ENCODE assay signal across 10 cellular contexts in genomic region chr16:10877472-10877946, GRCh38. TPM values are rescaled to one million over a fixed set of nuclear protein-coding genes. Genes with fewer than 3 reads are reported as not detected.
DNase-seq lines count a peak whose midpoint lies in the region; ATAC-seq and TF ChIP-seq lines count a peak whose summit lies in the region.
"Had no signal": no experiment of that assay in that cellular context is flagged by ENCODE, and none has a peak within 500 bp of the region (broad histone marks: within the 10 kb centered on the region; RNA-seq: fewer than 3 reads in every experiment).

No MANE protein-coding gene starts in this region.

- H3K36me3 Mint-ChIP-seq in activated CD8-positive, alpha-beta T cell treated with anti-CD3 and anti-CD28 coated beads, Interleukin-2, amount 10 ng/mL, durations not matched to agents 7 days and 5 days (ENCODE audit: low read depth): peaks cover 9% of the 10 kb centered on the region
- no peaks in the 10 kb centered on the region for H3K36me3 Mint-ChIP-seq in natural killer cell

- H3K4me3 Mint-ChIP-seq in activated CD8-positive, alpha-beta T cell treated with anti-CD3 and anti-CD28 coated beads, Interleukin-2, amount 10 ng/mL, durations not matched to agents 7 days and 5 days: peak overlapping the region; percentile 96
- H3K4me3 Mint-ChIP-seq in natural killer cell: peak overlapping the region; percentile 97

- H3K27ac Mint-ChIP-seq in activated CD8-positive, alpha-beta T cell treated with anti-CD3 and anti-CD28 coated beads, Interleukin-2, amount 10 ng/mL, durations not matched to agents 7 days and 5 days: peak overlapping the region; percentile 76
- peak overlapping the region; percentile 83 to 89 for H3K27ac Mint-ChIP-seq in natural killer cell

- H3K9me3 Mint-ChIP-seq in activated CD8-positive, alpha-beta T cell treated with anti-CD3 and anti-CD28 coated beads, Interleukin-2, amount 10 ng/mL, durations not matched to agents 7 days and 5 days (ENCODE audit: insufficient read depth): no peaks in the 10 kb centered on the region
- no peaks in the 10 kb centered on the region for H3K9me3 Mint-ChIP-seq in natural killer cell

- TF ChIP-seq CTCF in GM12873 (IDR thresholded peaks at IDR 0.05; ENCODE audit: insufficient read depth, low read depth, low read length, missing control alignments) (peak; percentile 27), natural killer cell (IDR thresholded peaks at IDR 0.05) (no peak)

- CTCF ChIA-PET in activated CD8-positive, alpha-beta T cell treated with anti-CD3 and anti-CD28 coated beads, Interleukin-2, amount 10 ng/mL, durations not matched to agents 7 days and 5 days (lab: Charles Lee): interaction anchor here (1.1 to 3.8 kb wide), 6 partner anchors 9 to 140 kb away, joined by 3 to 19 read pairs (median 4); partner anchors contain the start of gene NUBP1

- POLR2A ChIA-PET in activated CD8-positive, alpha-beta T cell treated with anti-CD3 and anti-CD28 coated beads, Interleukin-2, amount 10 ng/mL, durations not matched to agents 7 days and 5 days (lab: Charles Lee): interaction anchor here (2.4 kb wide), 1 partner anchor 133 kb away, joined by 13 read pairs; the partner anchor contains the start of gene NUBP1

- ATAC-seq in HG02970 (IDR thresholded peaks at IDR 0.05; ENCODE audit: low FRiP score, unreplicated experiment) (peak; percentile 25), natural killer cell (no peak), GM19395 (IDR thresholded peaks at IDR 0.05; ENCODE audit: unreplicated experiment) (no peak)
- ATAC-seq in activated CD8-positive, alpha-beta T cell treated with anti-CD3 and anti-CD28 coated beads, Interleukin-2, amount 10 ng/mL, durations not matched to agents 7 days and 5 days: peak; percentile 16

- H3K4me1 Mint-ChIP-seq in activated CD8-positive, alpha-beta T cell treated with anti-CD3 and anti-CD28 coated beads, Interleukin-2, amount 10 ng/mL, durations not matched to agents 7 days and 5 days (ENCODE audit: low read depth): peaks cover 89% of the 10 kb centered on the region
- H3K4me1 Mint-ChIP-seq in natural killer cell: peaks cover 57 to 65% of the 10 kb centered on the region in 2 donors

- H3K27me3 Mint-ChIP-seq in activated CD8-positive, alpha-beta T cell treated with anti-CD3 and anti-CD28 coated beads, Interleukin-2, amount 10 ng/mL, durations not matched to agents 7 days and 5 days (ENCODE audit: low read depth): peaks cover 15% of the 10 kb centered on the region
- H3K27me3 Mint-ChIP-seq in natural killer cell (ENCODE audit: low read depth in 2 of 2): peaks cover 0 to 10% of the 10 kb centered on the region in 2 donors

- intact Hi-C loops in natural killer cell (cut with micrococcal nuclease): loop anchor here (5.0 to 10.0 kb wide), 2 partner anchors 110 to 357 kb away; no protein-coding TSS in a partner anchor

- peak; percentile 37 for DNase-seq in activated CD8-positive, alpha-beta T cell treated with anti-CD3 and anti-CD28 coated beads, Interleukin-2, amount 10 ng/mL, durations not matched to agents 7 days and 5 days
- DNase-seq in natural killer cell (no peak), DMS153 (lab: John Stamatoyannopoulos, UW) (no peak), H4 (ENCODE audit: low spot score) (no peak)
- no peak for DNase-seq in activated CD4-positive, alpha-beta T cell treated with anti-CD3 and anti-CD28 coated beads, Interleukin-2, amount 50 U/mL, for 1 hour

RNA-seq across cellular contexts. Expression of gene CIITA, which starts 0.5 kb away (rescaled TPM):
- 10 to 100 TPM; 23.3 to 23.6 TPM for total RNA-seq in activated CD8-positive, alpha-beta T cell treated with anti-CD3 and anti-CD28 coated beads, Interleukin-2, amount 10 ng/mL, durations not matched to agents 7 days and 5 days
- total RNA-seq in natural killer cell: 10 to 100 TPM; 11.5 to 17.7 (median 14.4) TPM
- total RNA-seq in H4 (2014; rRNA removed; shearing (Covaris generic)): 0.19 and 0.72 TPM in 2 replicates
- total RNA-seq: hepatocyte had no signal

RNA-seq across cellular contexts. Expression of gene TVP23A, which starts 58.9 kb away (rescaled TPM):
- total RNA-seq in activated CD8-positive, alpha-beta T cell treated with anti-CD3 and anti-CD28 coated beads, Interleukin-2, amount 10 ng/mL, durations not matched to agents 7 days and 5 days: not detected
- total RNA-seq in natural killer cell: not detected
- not detected in 2 replicates for total RNA-seq in H4 (2014; rRNA removed; shearing (Covaris generic))
- total RNA-seq: SJCRH30 had no signal

Comparison
In these comparisons a context has a peak if more than half of its experiments do, and no peak if none do; other contexts are left out.
1. ATAC-seq: peak in HG02970 (single experiment) and activated CD8-positive, alpha-beta T cell treated with anti-CD3 and anti-CD28 coated beads, Interleukin-2, amount 10 ng/mL, durations not matched to agents 7 days and 5 days (single experiment); none in natural killer cell (0 of 3) and GM19395 (single experiment).